Comparison of ENCODE assay signal across 22 cellular contexts in genomic region chr10:69261184-69261583, GRCh38.
"Had no signal": no experiment of that assay in that cellular context is flagged by ENCODE, and none has a peak within 500 bp of the region (broad histone marks: within the 10 kb centered on the region; RNA-seq: fewer than 3 reads in every experiment).

No MANE protein-coding gene starts in this region.

- DNase-seq: IMR-90, Karpas-422, KG1, MG63, NCI-H1092, NCI-H1105 treated with DMSO at 0.1 percent for 48 hours, NCI-H1417 treated with DMSO at 0.1 percent for 48 hours, NCI-H146, NCI-H1694 treated with DMSO at 0.1 percent for 48 hours, NCI-H1930, NCI-H2081, NCI-H2107, NCI-H2227 treated with DMSO at 0.1 percent for 48 hours, NCI-H524 treated with DMSO at 0.1 percent for 48 hours, NCI-H69, NCI-H774, SIG-M5 had no signal

- FAIRE-seq: HepG2 had no signal

- H3K27me3 ChIP-seq: MG63, SJSA1 had no signal

- H3K27ac ChIP-seq: RWPE1, SJSA1, SK-N-MC had no signal

- H3K4me1 ChIP-seq: SJSA1 had no signal

- H3K36me3 ChIP-seq: MG63, SJSA1 had no signal

- ATAC-seq: HepG2, Panc1 had no signal

- H3K9me3 ChIP-seq: MG63, SJSA1 had no signal

- H3K4me3 ChIP-seq: MG63, SJSA1, SK-N-MC had no signal
